Comparison of ENCODE assay signal across 8 cellular contexts in the genomic region with DNA sequence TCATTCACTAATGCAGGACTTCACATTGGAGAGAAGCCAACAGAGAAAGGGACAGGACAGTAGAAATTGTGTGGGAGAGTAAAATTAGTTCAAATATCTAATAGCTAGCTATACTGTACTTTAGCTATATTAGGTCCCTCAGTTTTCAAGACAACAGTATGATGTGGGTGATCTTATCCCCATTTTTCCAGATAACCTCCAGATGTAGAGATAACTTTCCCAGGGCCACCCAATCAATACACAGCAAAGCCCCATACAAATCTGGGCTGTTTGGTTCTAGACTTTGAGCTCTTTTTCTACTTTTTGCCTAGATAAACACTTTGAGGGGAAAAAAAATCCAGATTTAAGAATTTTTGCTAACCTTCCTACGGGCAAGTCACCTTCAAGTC. TPM values are rescaled to one million over a fixed set of nuclear protein-coding genes. Genes with fewer than 3 reads are reported as not detected.
A peak's percentile ranks its signal among the peaks of the same experiment; 100 is the strongest.
DNase-seq lines count a peak whose midpoint lies in the region; ATAC-seq and TF ChIP-seq lines count a peak whose summit lies in the region.

No MANE protein-coding gene starts in this region.

- no peak overlapping the region for H3K14ac ChIP-seq in trophoblast cell (ENCODE audit: low read length)

- H3K18ac ChIP-seq in trophoblast cell (ENCODE audit: low read length): no peak overlapping the region

- peak overlapping the region; percentile 93 for H2AFZ ChIP-seq in DND-41 (ENCODE audit: low read depth, low read length)
- peak overlapping the region; percentile 85 for H2AFZ ChIP-seq in PC-3 (ENCODE audit: low read length)
- H2AFZ ChIP-seq in trophoblast cell (ENCODE audit: insufficient read depth, low read length, poor library complexity): no peak overlapping the region

- no peak for ATAC-seq in DND-41 (ENCODE audit: insufficient read depth, low read depth)
- no peak for ATAC-seq in PC-3
- ATAC-seq in HG02610 (IDR thresholded peaks at IDR 0.05; ENCODE audit: unreplicated experiment): no peak
- ATAC-seq in GM18511 (IDR thresholded peaks at IDR 0.05; ENCODE audit: unreplicated experiment): no peak

- H2BK5ac ChIP-seq in trophoblast cell (ENCODE audit: low read depth, low read length, poor library complexity): no peak overlapping the region

- WGBS in trophoblast cell (ENCODE audit: extremely low coverage, insufficient coverage, insufficient read length): no CpG with 5 or more reads among the region's 1 CpG

- no peak overlapping the region for H2AK5ac ChIP-seq in trophoblast cell (ENCODE audit: low read length)

- POLR2A ChIA-PET in PC-3 (lab: Charles Lee; ENCODE audit: unreplicated experiment): no interaction called here

- peak overlapping the region; percentile 42 to 89; a peak in 3 of 4 replicates for H3K4me3 ChIP-seq in DND-41 (ENCODE audit: low read depth in 1 of 2, low read length in 2 of 2)
- H3K4me3 ChIP-seq in PC-3 (ENCODE audit: low read length): peak overlapping the region; percentile 76
- no peak overlapping the region for H3K4me3 ChIP-seq in trophoblast cell (ENCODE audit: low read depth, low read length)

- peaks cover 5% of the 10 kb centered on the region for H3K79me1 ChIP-seq in trophoblast cell (ENCODE audit: low read length)

- H3K27me3 ChIP-seq in DND-41 (ENCODE audit: insufficient read depth, low read length, poor library complexity) (no peaks in the 10 kb centered on the region), PC-3 (ENCODE audit: low read length) (no peaks in the 10 kb centered on the region), trophoblast cell (ENCODE audit: insufficient read depth, low read length) (no peaks in the 10 kb centered on the region)

- H3K9me2 ChIP-seq in PC-3 (replicated peaks; ENCODE audit: low read length): no peaks in the 10 kb centered on the region

- peak overlapping the region; percentile 70 for H4K12ac ChIP-seq in trophoblast cell (ENCODE audit: low read depth, low read length)

- H3K9ac ChIP-seq in DND-41 (ENCODE audit: low read depth, low read length) (peak overlapping the region; percentile 63; the same call in 1 of the 2 replicates), PC-3 (ENCODE audit: low read length) (peak overlapping the region; percentile 85), trophoblast cell (ENCODE audit: low read length) (no peak overlapping the region)

- no peak overlapping the region for H2BK120ac ChIP-seq in trophoblast cell (ENCODE audit: insufficient read depth, low read length, poor library complexity)

- H4K91ac ChIP-seq in trophoblast cell (ENCODE audit: low read depth, low read length): no peak overlapping the region

- H4K8ac ChIP-seq in trophoblast cell (ENCODE audit: low read depth, low read length): peak overlapping the region; percentile 85

- peaks cover 22% of the 10 kb centered on the region for H3K4me1 ChIP-seq in DND-41 (ENCODE audit: insufficient read depth, low read length)
- peaks cover 15% of the 10 kb centered on the region for H3K4me1 ChIP-seq in PC-3 (ENCODE audit: insufficient read depth, low read length)
- H3K4me1 ChIP-seq in trophoblast cell (ENCODE audit: control insufficient read depth in 1 of 2, insufficient read depth in 2 of 2, low read length in 2 of 2): no peaks in the 10 kb centered on the region

- no TSS peak for BruUV-seq in PC-3 (replicated peaks; lab: Mats Ljungman, UMichigan)

- no peaks in the 10 kb centered on the region; the same call in 1 of the 2 replicates for H3K79me2 ChIP-seq in DND-41 (ENCODE audit: insufficient read depth, low read length)
- H3K79me2 ChIP-seq in PC-3 (ENCODE audit: low read length): peaks cover 28% of the 10 kb centered on the region
- no peaks in the 10 kb centered on the region for H3K79me2 ChIP-seq in trophoblast cell (ENCODE audit: control insufficient read depth, insufficient read depth, low read length, poor library complexity)

- no peak overlapping the region for H2BK12ac ChIP-seq in trophoblast cell (ENCODE audit: low read length)

- CTCF ChIA-PET in PC-3 (lab: Charles Lee): no interaction called here

- peak overlapping the region; percentile 81; the same call in 1 of the 2 replicates for H3K27ac ChIP-seq in DND-41 (ENCODE audit: low read length)
- peak overlapping the region; percentile 90; the same call in 1 of the 2 replicates for H3K27ac ChIP-seq in PC-3 (ENCODE audit: low read length)
- peak overlapping the region; percentile 96 for H3K27ac ChIP-seq in epithelial cell of prostate
- no peak overlapping the region for H3K27ac ChIP-seq in trophoblast cell (ENCODE audit: low read depth, low read length)

- intact Hi-C loops in PC-3 (cut with micrococcal nuclease): loop anchor here (1.0 kb wide), 1 partner anchor 56 kb away; the partner anchor contains the start of gene GTPBP10

- H4K20me1 ChIP-seq in DND-41 (ENCODE audit: insufficient read depth, low read length) (no peaks in the 10 kb centered on the region), PC-3 (ENCODE audit: low read length) (no peaks in the 10 kb centered on the region; the same call in 1 of the 2 replicates)

- H3K36me3 ChIP-seq in DND-41 (ENCODE audit: insufficient read depth, low read length): peaks cover 17% of the 10 kb centered on the region; the same call in 1 of the 2 replicates
- H3K36me3 ChIP-seq in PC-3 (ENCODE audit: low read depth, low read length): peaks cover 10% of the 10 kb centered on the region
- peaks cover 5% of the 10 kb centered on the region in 2 experiments for H3K36me3 ChIP-seq in trophoblast cell (ENCODE audit: control insufficient read depth in 1 of 2, insufficient read depth in 2 of 2, low read length in 2 of 2)

- no peak overlapping the region for H3K23ac ChIP-seq in trophoblast cell (ENCODE audit: low read length)

- no peak for DNase-seq in DND-41
- no peak for DNase-seq in PC-3
- no peak for DNase-seq in epithelial cell of prostate (ENCODE audit: low read depth, low spot score)
- DNase-seq in trophoblast cell: no peak
- no peak for DNase-seq in DMS153 (lab: John Stamatoyannopoulos, UW)
- no peak for DNase-seq in stimulated activated naive CD4-positive, alpha-beta T cell (lab: John Stamatoyannopoulos, UW)

- H3F3A ChIP-seq in PC-3 (ENCODE audit: low read length, unreplicated experiment): no peaks in the 10 kb centered on the region

- no peak overlapping the region for H3K4ac ChIP-seq in trophoblast cell (ENCODE audit: low read depth, low read length)

- peak overlapping the region; percentile 90 for H3K4me2 ChIP-seq in DND-41 (ENCODE audit: insufficient read depth, low read length)
- peak overlapping the region; percentile 88 for H3K4me2 ChIP-seq in PC-3 (ENCODE audit: low read length)
- peak overlapping the region; percentile 81 for H3K4me2 ChIP-seq in trophoblast cell (ENCODE audit: low read length)

- H3K9me3 ChIP-seq in DND-41 (ENCODE audit: insufficient read depth, low read length, severe bottlenecking) (no peaks in the 10 kb centered on the region), PC-3 (ENCODE audit: low read length) (no peaks in the 10 kb centered on the region), trophoblast cell (ENCODE audit: insufficient read depth, low read depth, low read length) (no peaks in the 10 kb centered on the region)

- TF ChIP-seq CTCF in DND-41 (IDR thresholded peaks at IDR 0.05; ENCODE audit: borderline replicate concordance, extremely low read depth, low read length, poor library complexity, severe bottlenecking): no peak
- TF ChIP-seq CTCF in PC-3 (conservative IDR thresholded peaks at IDR 0.05; ENCODE audit: low read depth, low read length): no peak

RNA-seq across cellular contexts. Expression of gene CLDN12, which starts 0.5 kb away (rescaled TPM):
- 12.7 and 14.7 TPM in 2 replicates for total RNA-seq in PC-3 (2014; rRNA removed)
- polyA plus RNA-seq in trophoblast cell (2013): 16.1 and 16.3 TPM in 2 replicates

RNA-seq across cellular contexts. Expression of gene GTPBP10, which starts 56.3 kb away (rescaled TPM):
- 13.0 and 23.5 TPM in 2 replicates for total RNA-seq in PC-3 (2014; rRNA removed)
- 19.0 and 19.9 TPM in 2 replicates for polyA plus RNA-seq in trophoblast cell (2013)
